30 cellular contexts compared by ENCODE assay signal in the genomic region with DNA sequence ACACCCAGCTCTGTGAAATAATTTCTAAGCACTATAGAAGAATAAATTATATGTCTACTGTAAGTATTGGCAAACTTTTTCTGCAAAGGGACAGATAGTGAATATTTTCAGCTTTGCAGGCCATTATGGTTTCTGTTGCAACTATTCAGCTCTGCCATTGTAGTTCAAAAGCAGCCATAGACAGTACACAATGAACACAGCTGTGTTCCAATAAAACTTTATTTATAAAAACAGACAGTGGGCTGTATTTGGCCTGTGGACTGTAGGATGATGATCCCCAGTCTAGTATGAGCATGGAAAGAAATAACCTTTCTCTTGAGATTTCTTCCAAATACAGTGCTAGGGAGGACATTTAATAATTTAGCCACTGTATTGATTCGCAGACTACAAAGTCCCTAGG.
"Had no signal": no experiment of that assay in that cellular context is flagged by ENCODE, and none has a peak within 500 bp of the region (broad histone marks: within the 10 kb centered on the region; RNA-seq: fewer than 3 reads in every experiment).

No MANE protein-coding gene starts in this region.

- DNase-seq: activated CD4-positive, alpha-beta memory T cell treated with anti-CD3 and anti-CD28 coated beads, Interleukin-2, amount 10 ng/mL, durations not matched to agents 7 days and 5 days; activated CD4-positive, alpha-beta T cell treated with anti-CD3 and anti-CD28 coated beads for 1 hour; activated CD4-positive, alpha-beta T cell treated with anti-CD3 and anti-CD28 coated beads for 4 hours; activated CD4-positive, alpha-beta T cell treated with anti-CD3 and anti-CD28 coated beads, Interleukin-2, amount 10 ng/mL, durations not matched to agents 7 days and 5 days; activated CD4-positive, alpha-beta T cell treated with anti-CD3 and anti-CD28 coated beads, Interleukin-2, amount 50 U/mL, for 4 hours; activated CD8-positive, alpha-beta memory T cell treated with anti-CD3 and anti-CD28 coated beads, Interleukin-2, amount 50 U/mL, for 48 hours; activated gamma-delta T cell; activated naive CD4-positive, alpha-beta T cell; activated naive CD4-positive, alpha-beta T cell treated with anti-CD3 and anti-CD28 coated beads, Interleukin-2, amount 10 ng/mL, durations not matched to agents 7 days and 5 days; activated naive CD8-positive, alpha-beta T cell treated with anti-CD3 and anti-CD28 coated beads, Interleukin-2, amount 10 ng/mL, durations not matched to agents 7 days and 5 days; activated T-cell treated with anti-CD3 and anti-CD28 coated beads for 4 hours; activated T-cell treated with anti-CD3 and anti-CD28 coated beads, Interleukin-2, amount 50 U/mL, for 24 hours; activated T-cell treated with anti-CD3 and anti-CD28 coated beads, Interleukin-2, amount 50 U/mL, for 72 hours; anterior cingulate cortex; brain microvascular endothelial cell; caudate nucleus; cortex of kidney; dermis blood vessel endothelial cell; effector CD8-positive, alpha-beta T cell; foreskin fibroblast; head of caudate nucleus; T-helper 1 cell; T-helper 17 cell had no signal

- H3K4me3 Mint-ChIP-seq: activated CD4-positive, alpha-beta memory T cell treated with anti-CD3 and anti-CD28 coated beads, Interleukin-2, amount 10 ng/mL, durations not matched to agents 7 days and 5 days; activated CD4-positive, alpha-beta T cell treated with anti-CD3 and anti-CD28 coated beads, Interleukin-2, amount 10 ng/mL, durations not matched to agents 7 days and 5 days; activated naive CD4-positive, alpha-beta T cell treated with anti-CD3 and anti-CD28 coated beads, Interleukin-2, amount 10 ng/mL, durations not matched to agents 7 days and 5 days; activated naive CD8-positive, alpha-beta T cell treated with anti-CD3 and anti-CD28 coated beads, Interleukin-2, amount 10 ng/mL, durations not matched to agents 7 days and 5 days; activated T-cell treated with anti-CD3 and anti-CD28 coated beads, Interleukin-2, amount 50 U/mL, for 24 hours; activated T-cell treated with anti-CD3 and anti-CD28 coated beads, Interleukin-2, amount 50 U/mL, for 72 hours; T-helper 17 cell; WTC11 had no signal

- H3K36me3 ChIP-seq: brain microvascular endothelial cell had no signal

- H3K4me1 Mint-ChIP-seq: activated CD4-positive, alpha-beta memory T cell treated with anti-CD3 and anti-CD28 coated beads, Interleukin-2, amount 10 ng/mL, durations not matched to agents 7 days and 5 days; activated CD4-positive, alpha-beta T cell treated with anti-CD3 and anti-CD28 coated beads, Interleukin-2, amount 10 ng/mL, durations not matched to agents 7 days and 5 days; activated naive CD4-positive, alpha-beta T cell treated with anti-CD3 and anti-CD28 coated beads, Interleukin-2, amount 10 ng/mL, durations not matched to agents 7 days and 5 days; activated naive CD8-positive, alpha-beta T cell treated with anti-CD3 and anti-CD28 coated beads, Interleukin-2, amount 10 ng/mL, durations not matched to agents 7 days and 5 days; T-helper 17 cell had no signal

- FAIRE-seq: astrocyte, bronchial epithelial cell, colon, frontal cortex had no signal

- H3K27ac Mint-ChIP-seq: activated CD4-positive, alpha-beta memory T cell treated with anti-CD3 and anti-CD28 coated beads, Interleukin-2, amount 10 ng/mL, durations not matched to agents 7 days and 5 days; activated CD4-positive, alpha-beta T cell treated with anti-CD3 and anti-CD28 coated beads, Interleukin-2, amount 10 ng/mL, durations not matched to agents 7 days and 5 days; activated naive CD4-positive, alpha-beta T cell treated with anti-CD3 and anti-CD28 coated beads, Interleukin-2, amount 10 ng/mL, durations not matched to agents 7 days and 5 days; activated naive CD4-positive, alpha-beta T cell treated with anti-CD3 and anti-CD28 coated beads, Interleukin-2, amount 50 U/mL, for 72 hours; activated naive CD8-positive, alpha-beta T cell treated with anti-CD3 and anti-CD28 coated beads, Interleukin-2, amount 10 ng/mL, durations not matched to agents 7 days and 5 days; activated T-cell treated with anti-CD3 and anti-CD28 coated beads, Interleukin-2, amount 50 U/mL, for 24 hours; activated T-cell treated with anti-CD3 and anti-CD28 coated beads, Interleukin-2, amount 50 U/mL, for 72 hours; T-helper 17 cell; WTC11 had no signal

- H3K27ac ChIP-seq: brain microvascular endothelial cell had no signal

- H3K36me3 Mint-ChIP-seq: activated naive CD4-positive, alpha-beta T cell treated with anti-CD3 and anti-CD28 coated beads, Interleukin-2, amount 10 ng/mL, durations not matched to agents 7 days and 5 days; activated naive CD4-positive, alpha-beta T cell treated with anti-CD3 and anti-CD28 coated beads, Interleukin-2, amount 50 U/mL, for 72 hours; activated naive CD8-positive, alpha-beta T cell treated with anti-CD3 and anti-CD28 coated beads, Interleukin-2, amount 10 ng/mL, durations not matched to agents 7 days and 5 days; WTC11 had no signal

- ATAC-seq: activated naive CD4-positive, alpha-beta T cell treated with anti-CD3 and anti-CD28 coated beads, Interleukin-2, amount 50 U/mL, for 72 hours; activated T-cell treated with anti-CD3 and anti-CD28 coated beads, Interleukin-2, amount 50 U/mL, for 72 hours; esophagus mucosa; T-helper 17 cell had no signal

- H3K9me3 Mint-ChIP-seq: activated CD4-positive, alpha-beta memory T cell treated with anti-CD3 and anti-CD28 coated beads, Interleukin-2, amount 10 ng/mL, durations not matched to agents 7 days and 5 days; activated CD4-positive, alpha-beta T cell treated with anti-CD3 and anti-CD28 coated beads, Interleukin-2, amount 10 ng/mL, durations not matched to agents 7 days and 5 days; activated naive CD4-positive, alpha-beta T cell treated with anti-CD3 and anti-CD28 coated beads, Interleukin-2, amount 10 ng/mL, durations not matched to agents 7 days and 5 days; activated naive CD4-positive, alpha-beta T cell treated with anti-CD3 and anti-CD28 coated beads, Interleukin-2, amount 50 U/mL, for 72 hours; activated naive CD8-positive, alpha-beta T cell treated with anti-CD3 and anti-CD28 coated beads, Interleukin-2, amount 10 ng/mL, durations not matched to agents 7 days and 5 days; activated T-cell treated with anti-CD3 and anti-CD28 coated beads, Interleukin-2, amount 50 U/mL, for 24 hours; activated T-cell treated with anti-CD3 and anti-CD28 coated beads, Interleukin-2, amount 50 U/mL, for 72 hours; WTC11 had no signal
